1 cellular context compared by ENCODE assay signal in genomic region chr3:48240000-48240710, GRCh38.
TF ChIP-seq lines count a peak whose summit lies in the region.

No MANE protein-coding gene starts in this region.

TF ChIP-seq in GM12878, 131 proteins besides CTCF, POLR2A, EP300 and RAD21:
- TF ChIP-seq POU2F2 (IDR thresholded peaks at IDR 0.05; ENCODE audit: borderline replicate concordance, low read depth, low read length) (peak; percentile 31; the same call in 1 of the 3 replicates), CREM (IDR thresholded peaks at IDR 0.05; ENCODE audit: low read depth) (no peak)
